In the genomic region with DNA sequence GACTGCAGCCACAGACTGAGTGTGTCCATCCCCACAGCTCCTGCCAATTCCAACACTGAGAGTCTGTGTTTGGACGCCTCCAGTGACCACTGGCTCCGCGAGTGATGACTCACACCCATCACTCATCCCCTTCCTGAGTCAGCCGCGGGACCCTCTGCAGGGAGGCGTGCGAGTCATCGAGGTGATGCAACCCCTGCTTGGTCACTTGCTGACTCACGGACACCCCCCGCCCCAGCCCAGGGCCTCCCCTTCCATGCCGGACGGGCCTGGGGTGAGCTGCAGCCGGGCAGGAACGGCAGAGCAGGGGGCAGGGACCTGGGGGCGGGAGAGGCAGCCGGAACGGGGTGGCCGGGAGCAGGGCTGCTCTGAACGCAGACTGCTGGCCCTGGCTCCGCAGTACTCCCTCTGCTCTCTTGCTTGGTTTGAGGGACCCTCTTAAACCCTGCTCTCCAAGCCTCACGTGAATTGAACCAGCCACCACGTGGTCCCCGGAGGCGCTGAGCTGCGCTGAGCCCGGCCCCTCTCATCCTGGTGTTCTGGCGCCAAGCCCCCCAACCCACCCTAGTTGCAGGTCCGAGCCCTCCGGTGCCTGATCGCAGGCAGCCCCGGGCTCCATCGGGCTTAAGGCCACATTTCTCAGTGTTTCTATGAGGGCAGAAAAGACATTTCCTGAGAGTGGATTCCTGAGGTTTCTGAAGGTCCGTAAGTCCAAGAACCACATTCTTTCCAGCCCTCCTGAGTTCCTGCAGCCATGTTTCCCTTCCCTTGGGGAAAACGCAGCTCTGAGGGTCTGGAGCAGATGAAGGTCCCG, we compare ENCODE assay signal across 1 cellular context.
A peak's percentile ranks its signal among the peaks of the same experiment; 100 is the strongest.
TF ChIP-seq lines count a peak whose summit lies in the region.

No MANE protein-coding gene starts in this region.

TF ChIP-seq in HEK293, 187 proteins besides CTCF, POLR2A, EP300 and RAD21 (continued from another document and continues in another):
- TF ChIP-seq ZNF660 (tag by site-specific recombination; IDR thresholded peaks at IDR 0.05) (peak; percentile 55), IKZF3 (tag by site-specific recombination; IDR thresholded peaks at IDR 0.05) (peak; percentile 61; the same call in 1 of the 2 replicates), ZNF114 (tag by site-specific recombination; IDR thresholded peaks at IDR 0.05) (no peak), FEZF1 (tag by site-specific recombination; IDR thresholded peaks at IDR 0.05) (no peak), KLF9 (tag by site-specific recombination; IDR thresholded peaks at IDR 0.05; ENCODE audit: low read depth) (peak; percentile 57; the same call in 1 of the 2 replicates), ZNF16 (tag by site-specific recombination; IDR thresholded peaks at IDR 0.05; ENCODE audit: low read depth) (no peak), SALL2 (tag by site-specific recombination; IDR thresholded peaks at IDR 0.05; ENCODE audit: borderline replicate concordance) (no peak), ZNF843 (tag by site-specific recombination; IDR thresholded peaks at IDR 0.05) (peak; percentile 54; the same call in 1 of the 2 replicates), ZNF391 (tag by site-specific recombination; IDR thresholded peaks at IDR 0.05; ENCODE audit: borderline replicate concordance, low read depth) (no peak), ZNF350 (tag by site-specific recombination; IDR thresholded peaks at IDR 0.05) (no peak), SCRT1 (tag by site-specific recombination; IDR thresholded peaks at IDR 0.05; ENCODE audit: borderline replicate concordance) (no peak), ZNF529 (tag by site-specific recombination; IDR thresholded peaks at IDR 0.05; ENCODE audit: insufficient replicate concordance) (no peak), ZNF248 (tag by site-specific recombination; IDR thresholded peaks at IDR 0.05) (no peak), ZNF366 (tag by site-specific recombination; conservative IDR thresholded peaks at IDR 0.05) (peak; percentile 41; the same call in 1 of the 2 replicates), ZFP37 (tag by site-specific recombination; IDR thresholded peaks at IDR 0.05) (peak; percentile 76), OSR2 (tag by site-specific recombination; IDR thresholded peaks at IDR 0.05) (0 out of 2 replicates have a peak, but pooled peaks have one; percentile 12), ZNF624 (tag by site-specific recombination; IDR thresholded peaks at IDR 0.05) (no peak), BCL11A (tag by site-specific recombination; IDR thresholded peaks at IDR 0.05; ENCODE audit: low read depth) (peak; percentile 98), ZNF626 (tag by site-specific recombination; IDR thresholded peaks at IDR 0.05) (no peak), SCRT2 (tag by site-specific recombination; IDR thresholded peaks at IDR 0.05) (peak; percentile 35; the same call in 1 of the 2 replicates), ZNF530 (tag by site-specific recombination; IDR thresholded peaks at IDR 0.05; ENCODE audit: low read depth) (no peak), ZNF473 (tag by site-specific recombination; IDR thresholded peaks at IDR 0.05) (no peak), ZNF311 (tag by site-specific recombination; IDR thresholded peaks at IDR 0.05; ENCODE audit: borderline replicate concordance) (no peak), KLF7 (tag by site-specific recombination; IDR thresholded peaks at IDR 0.05; ENCODE audit: borderline replicate concordance) (no peak), HOXC10 (CRISPR knock-in tag; IDR thresholded peaks at IDR 0.05) (no peak), ZNF768 (tag by site-specific recombination; IDR thresholded peaks at IDR 0.05) (no peak), ZNF571 (tag by site-specific recombination; IDR thresholded peaks at IDR 0.05) (no peak), OVOL3 (tag by site-specific recombination; IDR thresholded peaks at IDR 0.05) (no peak), YY2 (tag by site-specific recombination; IDR thresholded peaks at IDR 0.05) (no peak; the same call in 1 of the 2 replicates), ZNF416 (tag by site-specific recombination; IDR thresholded peaks at IDR 0.05) (no peak), ZNF133 (tag by site-specific recombination; IDR thresholded peaks at IDR 0.05) (no peak), SETDB1 (IDR thresholded peaks at IDR 0.05; ENCODE audit: insufficient read length, low read length) (no peak), ZNF560 (tag by site-specific recombination; IDR thresholded peaks at IDR 0.05; ENCODE audit: borderline replicate concordance) (no peak), KLF10 (tag by site-specific recombination; IDR thresholded peaks at IDR 0.05) (peak; percentile 88), MZF1 (tag by site-specific recombination; IDR thresholded peaks at IDR 0.05; ENCODE audit: borderline replicate concordance) (no peak), GLI4 (tag by site-specific recombination; IDR thresholded peaks at IDR 0.05) (no peak), GLIS1 (tag by site-specific recombination; IDR thresholded peaks at IDR 0.05) (peak; percentile 94), ZNF623 (tag by site-specific recombination; IDR thresholded peaks at IDR 0.05) (0 out of 2 replicates have a peak, but pooled peaks have one; percentile 10), ZNF558 (tag by site-specific recombination; IDR thresholded peaks at IDR 0.05) (peak; percentile 70; the same call in 1 of the 2 replicates), ZNF670 (tag by site-specific recombination; IDR thresholded peaks at IDR 0.05; ENCODE audit: low read depth) (no peak), ZNF37A (tag by site-specific recombination; IDR thresholded peaks at IDR 0.05) (no peak), ZSCAN23 (tag by site-specific recombination; IDR thresholded peaks at IDR 0.05) (peak; percentile 18; the same call in 1 of the 2 replicates)
- TF ChIP-seq, protein P1, sequence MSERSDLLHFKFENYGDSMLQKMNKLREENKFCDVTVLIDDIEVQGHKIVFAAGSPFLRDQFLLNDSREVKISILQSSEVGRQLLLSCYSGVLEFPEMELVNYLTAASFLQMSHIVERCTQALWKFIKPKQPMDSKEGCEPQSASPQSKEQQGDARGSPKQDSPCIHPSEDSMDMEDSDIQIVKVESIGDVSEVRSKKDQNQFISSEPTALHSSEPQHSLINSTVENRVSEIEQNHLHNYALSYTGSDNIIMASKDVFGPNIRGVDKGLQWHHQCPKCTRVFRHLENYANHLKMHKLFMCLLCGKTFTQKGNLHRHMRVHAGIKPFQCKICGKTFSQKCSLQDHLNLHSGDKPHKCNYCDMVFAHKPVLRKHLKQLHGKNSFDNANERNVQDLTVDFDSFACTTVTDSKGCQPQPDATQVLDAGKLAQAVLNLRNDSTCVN (tag by site-specific recombination; optimal IDR thresholded peaks at IDR 0.05) = peak; percentile 32
- TF ChIP-seq, protein P2, sequence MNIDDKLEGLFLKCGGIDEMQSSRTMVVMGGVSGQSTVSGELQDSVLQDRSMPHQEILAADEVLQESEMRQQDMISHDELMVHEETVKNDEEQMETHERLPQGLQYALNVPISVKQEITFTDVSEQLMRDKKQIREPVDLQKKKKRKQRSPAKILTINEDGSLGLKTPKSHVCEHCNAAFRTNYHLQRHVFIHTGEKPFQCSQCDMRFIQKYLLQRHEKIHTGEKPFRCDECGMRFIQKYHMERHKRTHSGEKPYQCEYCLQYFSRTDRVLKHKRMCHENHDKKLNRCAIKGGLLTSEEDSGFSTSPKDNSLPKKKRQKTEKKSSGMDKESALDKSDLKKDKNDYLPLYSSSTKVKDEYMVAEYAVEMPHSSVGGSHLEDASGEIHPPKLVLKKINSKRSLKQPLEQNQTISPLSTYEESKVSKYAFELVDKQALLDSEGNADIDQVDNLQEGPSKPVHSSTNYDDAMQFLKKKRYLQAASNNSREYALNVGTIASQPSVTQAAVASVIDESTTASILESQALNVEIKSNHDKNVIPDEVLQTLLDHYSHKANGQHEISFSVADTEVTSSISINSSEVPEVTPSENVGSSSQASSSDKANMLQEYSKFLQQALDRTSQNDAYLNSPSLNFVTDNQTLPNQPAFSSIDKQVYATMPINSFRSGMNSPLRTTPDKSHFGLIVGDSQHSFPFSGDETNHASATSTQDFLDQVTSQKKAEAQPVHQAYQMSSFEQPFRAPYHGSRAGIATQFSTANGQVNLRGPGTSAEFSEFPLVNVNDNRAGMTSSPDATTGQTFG (tag by site-specific recombination; IDR thresholded peaks at IDR 0.05; ENCODE audit: borderline replicate concordance) = peak; percentile 38; the same call in 1 of the 2 replicates
- TF ChIP-seq, protein P3, sequence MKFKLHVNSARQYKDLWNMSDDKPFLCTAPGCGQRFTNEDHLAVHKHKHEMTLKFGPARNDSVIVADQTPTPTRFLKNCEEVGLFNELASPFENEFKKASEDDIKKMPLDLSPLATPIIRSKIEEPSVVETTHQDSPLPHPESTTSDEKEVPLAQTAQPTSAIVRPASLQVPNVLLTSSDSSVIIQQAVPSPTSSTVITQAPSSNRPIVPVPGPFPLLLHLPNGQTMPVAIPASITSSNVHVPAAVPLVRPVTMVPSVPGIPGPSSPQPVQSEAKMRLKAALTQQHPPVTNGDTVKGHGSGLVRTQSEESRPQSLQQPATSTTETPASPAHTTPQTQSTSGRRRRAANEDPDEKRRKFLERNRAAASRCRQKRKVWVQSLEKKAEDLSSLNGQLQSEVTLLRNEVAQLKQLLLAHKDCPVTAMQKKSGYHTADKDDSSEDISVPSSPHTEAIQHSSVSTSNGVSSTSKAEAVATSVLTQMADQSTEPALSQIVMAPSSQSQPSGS (tag by site-specific recombination; IDR thresholded peaks at IDR 0.05; ENCODE audit: low read depth) = 0 out of 2 replicates have a peak, but pooled peaks have one; percentile 22
- TF ChIP-seq, protein P4, sequence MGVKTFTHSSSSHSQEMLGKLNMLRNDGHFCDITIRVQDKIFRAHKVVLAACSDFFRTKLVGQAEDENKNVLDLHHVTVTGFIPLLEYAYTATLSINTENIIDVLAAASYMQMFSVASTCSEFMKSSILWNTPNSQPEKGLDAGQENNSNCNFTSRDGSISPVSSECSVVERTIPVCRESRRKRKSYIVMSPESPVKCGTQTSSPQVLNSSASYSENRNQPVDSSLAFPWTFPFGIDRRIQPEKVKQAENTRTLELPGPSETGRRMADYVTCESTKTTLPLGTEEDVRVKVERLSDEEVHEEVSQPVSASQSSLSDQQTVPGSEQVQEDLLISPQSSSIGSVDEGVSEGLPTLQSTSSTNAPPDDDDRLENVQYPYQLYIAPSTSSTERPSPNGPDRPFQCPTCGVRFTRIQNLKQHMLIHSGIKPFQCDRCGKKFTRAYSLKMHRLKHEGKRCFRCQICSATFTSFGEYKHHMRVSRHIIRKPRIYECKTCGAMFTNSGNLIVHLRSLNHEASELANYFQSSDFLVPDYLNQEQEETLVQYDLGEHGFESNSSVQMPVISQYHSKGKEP (tag by site-specific recombination; IDR thresholded peaks at IDR 0.05) = no peak
- TF ChIP-seq, protein P5, sequence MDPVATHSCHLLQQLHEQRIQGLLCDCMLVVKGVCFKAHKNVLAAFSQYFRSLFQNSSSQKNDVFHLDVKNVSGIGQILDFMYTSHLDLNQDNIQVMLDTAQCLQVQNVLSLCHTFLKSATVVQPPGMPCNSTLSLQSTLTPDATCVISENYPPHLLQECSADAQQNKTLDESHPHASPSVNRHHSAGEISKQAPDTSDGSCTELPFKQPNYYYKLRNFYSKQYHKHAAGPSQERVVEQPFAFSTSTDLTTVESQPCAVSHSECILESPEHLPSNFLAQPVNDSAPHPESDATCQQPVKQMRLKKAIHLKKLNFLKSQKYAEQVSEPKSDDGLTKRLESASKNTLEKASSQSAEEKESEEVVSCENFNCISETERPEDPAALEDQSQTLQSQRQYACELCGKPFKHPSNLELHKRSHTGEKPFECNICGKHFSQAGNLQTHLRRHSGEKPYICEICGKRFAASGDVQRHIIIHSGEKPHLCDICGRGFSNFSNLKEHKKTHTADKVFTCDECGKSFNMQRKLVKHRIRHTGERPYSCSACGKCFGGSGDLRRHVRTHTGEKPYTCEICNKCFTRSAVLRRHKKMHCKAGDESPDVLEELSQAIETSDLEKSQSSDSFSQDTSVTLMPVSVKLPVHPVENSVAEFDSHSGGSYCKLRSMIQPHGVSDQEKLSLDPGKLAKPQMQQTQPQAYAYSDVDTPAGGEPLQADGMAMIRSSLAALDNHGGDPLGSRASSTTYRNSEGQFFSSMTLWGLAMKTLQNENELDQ (tag by site-specific recombination; IDR thresholded peaks at IDR 0.05; ENCODE audit: low read depth) = no peak
- TF ChIP-seq, protein P6, sequence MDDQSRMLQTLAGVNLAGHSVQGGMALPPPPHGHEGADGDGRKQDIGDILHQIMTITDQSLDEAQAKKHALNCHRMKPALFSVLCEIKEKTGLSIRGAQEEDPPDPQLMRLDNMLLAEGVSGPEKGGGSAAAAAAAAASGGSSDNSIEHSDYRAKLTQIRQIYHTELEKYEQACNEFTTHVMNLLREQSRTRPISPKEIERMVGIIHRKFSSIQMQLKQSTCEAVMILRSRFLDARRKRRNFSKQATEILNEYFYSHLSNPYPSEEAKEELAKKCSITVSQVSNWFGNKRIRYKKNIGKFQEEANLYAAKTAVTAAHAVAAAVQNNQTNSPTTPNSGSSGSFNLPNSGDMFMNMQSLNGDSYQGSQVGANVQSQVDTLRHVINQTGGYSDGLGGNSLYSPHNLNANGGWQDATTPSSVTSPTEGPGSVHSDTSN (CRISPR knock-in tag; IDR thresholded peaks at IDR 0.05) = no peak
- TF ChIP-seq, protein P7, sequence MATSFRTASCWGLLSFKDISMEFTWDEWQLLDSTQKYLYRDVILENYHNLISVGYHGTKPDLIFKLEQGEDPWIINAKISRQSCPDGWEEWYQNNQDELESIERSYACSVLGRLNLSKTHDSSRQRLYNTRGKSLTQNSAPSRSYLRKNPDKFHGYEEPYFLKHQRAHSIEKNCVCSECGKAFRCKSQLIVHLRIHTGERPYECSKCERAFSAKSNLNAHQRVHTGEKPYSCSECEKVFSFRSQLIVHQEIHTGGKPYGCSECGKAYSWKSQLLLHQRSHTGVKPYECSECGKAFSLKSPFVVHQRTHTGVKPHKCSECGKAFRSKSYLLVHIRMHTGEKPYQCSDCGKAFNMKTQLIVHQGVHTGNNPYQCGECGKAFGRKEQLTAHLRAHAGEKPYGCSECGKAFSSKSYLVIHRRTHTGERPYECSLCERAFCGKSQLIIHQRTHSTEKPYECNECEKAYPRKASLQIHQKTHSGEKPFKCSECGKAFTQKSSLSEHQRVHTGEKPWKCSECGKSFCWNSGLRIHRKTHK (tag by site-specific recombination; IDR thresholded peaks at IDR 0.05) = no peak
- TF ChIP-seq, protein P8, sequence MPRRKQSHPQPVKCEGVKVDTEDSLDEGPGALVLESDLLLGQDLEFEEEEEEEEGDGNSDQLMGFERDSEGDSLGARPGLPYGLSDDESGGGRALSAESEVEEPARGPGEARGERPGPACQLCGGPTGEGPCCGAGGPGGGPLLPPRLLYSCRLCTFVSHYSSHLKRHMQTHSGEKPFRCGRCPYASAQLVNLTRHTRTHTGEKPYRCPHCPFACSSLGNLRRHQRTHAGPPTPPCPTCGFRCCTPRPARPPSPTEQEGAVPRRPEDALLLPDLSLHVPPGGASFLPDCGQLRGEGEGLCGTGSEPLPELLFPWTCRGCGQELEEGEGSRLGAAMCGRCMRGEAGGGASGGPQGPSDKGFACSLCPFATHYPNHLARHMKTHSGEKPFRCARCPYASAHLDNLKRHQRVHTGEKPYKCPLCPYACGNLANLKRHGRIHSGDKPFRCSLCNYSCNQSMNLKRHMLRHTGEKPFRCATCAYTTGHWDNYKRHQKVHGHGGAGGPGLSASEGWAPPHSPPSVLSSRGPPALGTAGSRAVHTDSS (tag by site-specific recombination; IDR thresholded peaks at IDR 0.05) = no peak
- TF ChIP-seq, protein P9, sequence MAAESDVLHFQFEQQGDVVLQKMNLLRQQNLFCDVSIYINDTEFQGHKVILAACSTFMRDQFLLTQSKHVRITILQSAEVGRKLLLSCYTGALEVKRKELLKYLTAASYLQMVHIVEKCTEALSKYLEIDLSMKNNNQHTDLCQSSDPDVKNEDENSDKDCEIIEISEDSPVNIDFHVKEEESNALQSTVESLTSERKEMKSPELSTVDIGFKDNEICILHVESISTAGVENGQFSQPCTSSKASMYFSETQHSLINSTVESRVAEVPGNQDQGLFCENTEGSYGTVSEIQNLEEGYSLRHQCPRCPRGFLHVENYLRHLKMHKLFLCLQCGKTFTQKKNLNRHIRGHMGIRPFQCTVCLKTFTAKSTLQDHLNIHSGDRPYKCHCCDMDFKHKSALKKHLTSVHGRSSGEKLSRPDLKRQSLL (tag by site-specific recombination; IDR thresholded peaks at IDR 0.05) = no peak
